ENCODE assay signal across 21 cellular contexts in the genomic region with DNA sequence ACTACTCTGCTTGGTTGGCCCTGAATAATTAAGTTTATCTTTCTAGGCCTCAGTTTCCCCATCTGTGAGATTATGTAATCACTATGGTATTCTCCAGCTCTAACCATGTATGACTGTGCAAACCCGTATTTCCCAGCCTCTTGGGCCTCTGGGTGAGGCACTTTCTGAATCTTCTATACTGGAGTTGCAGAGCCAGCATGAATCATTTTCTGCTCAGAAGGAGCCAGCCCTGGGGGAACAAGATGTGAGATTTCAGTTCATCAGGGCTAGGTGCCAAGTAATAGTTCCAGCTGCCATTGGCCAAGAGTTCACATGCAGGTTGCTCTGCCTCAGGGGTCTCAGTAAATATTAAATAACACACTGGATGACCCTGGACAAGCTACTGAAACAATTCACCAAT. TPM values are rescaled to one million over a fixed set of nuclear protein-coding genes. Genes with fewer than 3 reads are reported as not detected.
DNase-seq lines count a peak whose midpoint lies in the region; ATAC-seq, FAIRE-seq and TF ChIP-seq lines count a peak whose summit lies in the region.
"Had no signal": no experiment of that assay in that cellular context is flagged by ENCODE, and none has a peak within 500 bp of the region (broad histone marks: within the 10 kb centered on the region; RNA-seq: fewer than 3 reads in every experiment).

No MANE protein-coding gene starts in this region.

- in situ Hi-C loops in brain microvascular endothelial cell (cut with HindIII; ENCODE audit: low pct_ligation_motif_present, low sequenced_read_pairs) (no loop called here), ACHN (cut with HindIII; ENCODE audit: low pct_ligation_motif_present, low pct_unique_long_range_greater_than_20kb, low sequenced_read_pairs) (no loop called here), GM13977 (cut with MboI; ENCODE audit: low pct_unique_long_range_greater_than_20kb, low sequenced_read_pairs, unreplicated experiment) (no loop called here)

- no peak overlapping the region for H3K9ac ChIP-seq in keratinocyte (ENCODE audit: control insufficient read depth, extremely low read depth, insufficient read depth, low read length)
- H3K9ac ChIP-seq: SK-N-SH had no signal

- DNase-seq in AG20443 (ENCODE audit: low spot score) (peak; percentile 64), LHCN-M2 (ENCODE audit: low read depth) (peak; percentile 45), brain microvascular endothelial cell (peak; percentile 69), keratinocyte (ENCODE audit: low read depth, low spot score) (peak; percentile 63), NCI-H2196 treated with DMSO at 0.1 percent for 48 hours (lab: John Stamatoyannopoulos, UW; ENCODE audit: unreplicated experiment) (no peak), ACHN (no peak), GM13977 (ENCODE audit: low spot score) (no peak)
- DNase-seq: activated CD4-positive, alpha-beta T cell treated with anti-CD3 and anti-CD28 coated beads, Interleukin-2, amount 10 ng/mL, durations not matched to agents 24 days and 14 days; activated naive CD4-positive, alpha-beta T cell treated with anti-CD3 and anti-CD28 coated beads, Interleukin-2, amount 10 ng/mL, durations not matched to agents 7 days and 5 days; GDM1; H9; natural killer cell; NCI-H187; NCI-H510A; psoas muscle; SK-N-SH; stimulated activated CD4-positive, alpha-beta T cell treated with anti-CD3 and anti-CD28 coated beads, Interleukin-12 subunit alpha, Interleukin-12 subunit beta, amount 100 ng/mL, for 4 hours; stimulated activated naive CD4-positive, alpha-beta T cell; upper lobe of right lung had no signal

- H3K4me2 ChIP-seq in keratinocyte (ENCODE audit: control insufficient read depth, extremely low read depth, insufficient read depth, low read depth, low read length), result no peak overlapping the region
- H3K4me2 ChIP-seq: SK-N-SH had no signal

- no peaks in the 10 kb centered on the region for H3K9me3 ChIP-seq in keratinocyte (ENCODE audit: control insufficient read depth, low read depth, low read length)
- H3K9me3 ChIP-seq: SK-N-SH, upper lobe of right lung had no signal

- no peak for ATAC-seq in HG03175 (IDR thresholded peaks at IDR 0.05; ENCODE audit: unreplicated experiment)
- ATAC-seq: natural killer cell, upper lobe of right lung had no signal

- FAIRE-seq in keratinocyte (lab: Jason Lieb, UNC), result peak; percentile 48
- FAIRE-seq: frontal cortex had no signal

- no peak overlapping the region for H2AFZ ChIP-seq in keratinocyte (ENCODE audit: control insufficient read depth, low read length)

- H3K79me2 ChIP-seq in keratinocyte (ENCODE audit: control insufficient read depth, insufficient read depth, low read length), result no peaks in the 10 kb centered on the region

- TF ChIP-seq CTCF in brain microvascular endothelial cell (IDR thresholded peaks at IDR 0.05; ENCODE audit: low read depth, low read length, missing control alignments) (no peak), keratinocyte (optimal IDR thresholded peaks at IDR 0.05 in 1 of 3, IDR thresholded peaks at IDR 0.05 in 1 of 3, conservative IDR thresholded peaks at IDR 0.05 in 1 of 3; ENCODE audit: extremely low read depth in 1 of 3, insufficient read depth in 2 of 3, low read length in 3 of 3) (no peak), GM13977 (IDR thresholded peaks at IDR 0.05; ENCODE audit: extremely low read depth, insufficient read depth, missing control alignments) (no peak)

- no peaks in the 10 kb centered on the region for H4K20me1 ChIP-seq in keratinocyte (ENCODE audit: control insufficient read depth, extremely low read depth, insufficient read depth, low read length)

- no peak overlapping the region for H3K4me3 ChIP-seq in brain microvascular endothelial cell (ENCODE audit: low read depth, low read length)
- no peak overlapping the region for H3K4me3 ChIP-seq in keratinocyte (ENCODE audit: control insufficient read depth in 2 of 3, extremely low read depth in 1 of 3, insufficient read depth in 2 of 3, low read depth in 1 of 3, low read length in 3 of 3)
- H3K4me3 ChIP-seq: psoas muscle, upper lobe of right lung had no signal

- no peaks in the 10 kb centered on the region for H3K36me3 ChIP-seq in brain microvascular endothelial cell (replicated peaks)
- no peaks in the 10 kb centered on the region for H3K36me3 ChIP-seq in keratinocyte (ENCODE audit: control insufficient read depth in 2 of 2, extremely low read depth in 1 of 2, insufficient read depth in 2 of 2, low read length in 2 of 2)
- H3K36me3 ChIP-seq: upper lobe of right lung had no signal

- no peaks in the 10 kb centered on the region for H3K9me1 ChIP-seq in keratinocyte (ENCODE audit: control insufficient read depth, extremely low read depth, insufficient read depth, low read length)

- H3K27ac ChIP-seq in brain microvascular endothelial cell (no peak overlapping the region), keratinocyte (ENCODE audit: control insufficient read depth, insufficient read depth, low read length) (no peak overlapping the region)
- H3K27ac ChIP-seq: psoas muscle, upper lobe of right lung had no signal

- H3K4me1 ChIP-seq in keratinocyte (ENCODE audit: control insufficient read depth, extremely low read depth, insufficient read depth, low read length), result peaks cover 5% of the 10 kb centered on the region
- H3K4me1 ChIP-seq: psoas muscle, upper lobe of right lung had no signal

- dilution Hi-C loops in keratinocyte (cut with MboI; ENCODE audit: extremely low pct_ligation_motif_present, low sequenced_read_pairs), result no loop called here

- no peaks in the 10 kb centered on the region for H3K27me3 ChIP-seq in brain microvascular endothelial cell (replicated peaks)
- no peaks in the 10 kb centered on the region for H3K27me3 ChIP-seq in keratinocyte (ENCODE audit: control insufficient read depth, extremely low read depth, insufficient read depth, low read length)
- H3K27me3 ChIP-seq: upper lobe of right lung had no signal

RNA-seq across cellular contexts. Expression of a gene that starts 47.7 kb away (rescaled TPM):
- total RNA-seq in LHCN-M2 (2014; rRNA removed), result 21.4 and 23.7 TPM in 2 replicates
- polyA plus RNA-seq in LHCN-M2 (2012), result 6.7 TPM
- polyA plus RNA-seq in keratinocyte, result 15.4 to 22.5 TPM (median 17.1 TPM) in 3 replicates
- polyA plus RNA-seq in keratinocyte (2011; ENCODE audit: low read depth), result 31.4 TPM
- polyA plus RNA-seq in keratinocyte (2011; cell fraction: cytosol; rRNA removed), result 9.1 and 13.9 TPM in 2 replicates
- 37.3 and 37.6 TPM in 2 replicates for polyA plus RNA-seq in keratinocyte (2011; cell fraction: nucleus; rRNA removed)
- 11.7 and 22.3 TPM in 2 replicates for polyA plus RNA-seq in keratinocyte (2012; ENCODE audit: low replicate concordance)
- 14.9 to 74.8 TPM (median 41.3 TPM) in 3 replicates for polyA minus RNA-seq in keratinocyte
- 16.3 TPM for polyA minus RNA-seq in keratinocyte (2011; cell fraction: cytosol; rRNA and poly(A)+ RNA removed)
- polyA minus RNA-seq in keratinocyte (2011; cell fraction: nucleus; rRNA and poly(A)+ RNA removed), result 52.0 and 98.7 TPM in 2 replicates

Comparison
In these comparisons a context has a peak if more than half of its experiments do, and no peak if none do; other contexts are left out.
1. DNase-seq: peak in AG20443 (single experiment), LHCN-M2 (single experiment), brain microvascular endothelial cell (single experiment) and keratinocyte (single experiment); none in NCI-H2196 treated with DMSO at 0.1 percent for 48 hours (single experiment), ACHN (single experiment) and GM13977 (single experiment).